2 cellular contexts compared by ENCODE assay signal in the genomic region with DNA sequence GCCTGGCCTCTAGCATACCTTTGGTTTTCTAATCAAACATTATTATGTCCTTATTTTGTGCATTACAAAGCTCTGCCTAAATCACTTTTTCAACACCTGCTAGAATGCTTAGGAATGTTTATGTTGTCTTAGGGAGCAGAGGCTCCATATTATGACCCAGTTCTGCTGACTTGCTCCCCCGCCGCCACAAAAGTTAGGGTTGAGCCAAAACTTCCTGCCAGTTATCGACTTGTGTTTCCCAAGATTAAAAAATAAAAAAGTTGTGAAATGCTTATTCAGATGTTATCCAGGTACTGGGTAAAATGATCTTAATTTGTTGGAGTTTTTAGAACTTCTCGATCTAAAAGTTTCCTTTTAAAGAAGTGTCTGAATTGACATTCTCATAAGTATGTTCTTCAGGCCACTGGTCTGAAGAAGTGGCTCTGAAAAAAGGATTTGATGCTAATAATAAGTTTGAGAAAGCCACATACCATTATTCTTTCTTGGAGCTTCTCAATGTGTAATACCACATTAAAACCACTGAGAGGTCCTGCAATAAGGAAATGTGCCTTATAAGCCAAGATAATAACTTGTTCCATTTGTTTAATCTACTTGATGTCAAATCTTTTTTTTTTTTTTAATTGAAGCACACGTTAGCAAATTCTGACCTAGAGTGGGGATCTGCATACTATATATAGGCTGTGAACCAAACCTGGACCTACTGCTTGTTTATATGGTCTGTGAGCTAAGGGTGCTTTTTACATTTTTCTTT.
TF ChIP-seq lines count a peak whose summit lies in the region.

No MANE protein-coding gene starts in this region.

TF ChIP-seq in SK-N-SH, 30 proteins besides CTCF, POLR2A, EP300 and RAD21:
- TF ChIP-seq FOXM1 (IDR thresholded peaks at IDR 0.05; ENCODE audit: low read depth) (no peak), MXI1 (IDR thresholded peaks at IDR 0.05; ENCODE audit: low read depth, low read length) (no peak), RCOR1 (IDR thresholded peaks at IDR 0.05; ENCODE audit: low read length) (no peak), TEAD4 (IDR thresholded peaks at IDR 0.05; ENCODE audit: borderline replicate concordance, insufficient read depth) (no peak), RXRA (IDR thresholded peaks at IDR 0.05; ENCODE audit: borderline replicate concordance, low read depth) (no peak), PBX3 (IDR thresholded peaks at IDR 0.05) (no peak), YY1 (IDR thresholded peaks at IDR 0.05; ENCODE audit: low read depth) (no peak), NFIC (IDR thresholded peaks at IDR 0.05; ENCODE audit: borderline replicate concordance) (no peak), FOXJ3 (CRISPR knock-in tag; IDR thresholded peaks at IDR 0.05) (no peak), RFX5 (IDR thresholded peaks at IDR 0.05; ENCODE audit: low read length) (no peak), IRF3 (IDR thresholded peaks at IDR 0.05; ENCODE audit: low read depth, low read length) (no peak), TCF12 (IDR thresholded peaks at IDR 0.05) (no peak), EZH2phosphoT487 (IDR thresholded peaks at IDR 0.05; ENCODE audit: borderline replicate concordance, low read depth) (no peak)
TF ChIP-seq in SK-N-SH: peak in this region for 0.

TF ChIP-seq in SK-N-SH treated with all-trans-retinoic acid at 6 μM for 48 hours, 23 proteins besides CTCF, POLR2A, EP300 and RAD21:
- no peak for TF ChIP-seq ARNTL (CRISPR knock-in tag; IDR thresholded peaks at IDR 0.05; ENCODE audit: borderline replicate concordance, low read depth)
- no peak for TF ChIP-seq ZFP30 (CRISPR knock-in tag; IDR thresholded peaks at IDR 0.05)
- TF ChIP-seq BACH2 (CRISPR knock-in tag; IDR thresholded peaks at IDR 0.05; ENCODE audit: borderline replicate concordance), result no peak
- TF ChIP-seq TOX (CRISPR knock-in tag; IDR thresholded peaks at IDR 0.05; ENCODE audit: borderline replicate concordance), result no peak
- no peak for TF ChIP-seq ZNF565 (CRISPR knock-in tag; conservative IDR thresholded peaks at IDR 0.05; ENCODE audit: low read depth)
- TF ChIP-seq ESRRG (CRISPR knock-in tag; IDR thresholded peaks at IDR 0.05), result no peak
- TF ChIP-seq TCF4 (CRISPR knock-in tag; IDR thresholded peaks at IDR 0.05; ENCODE audit: borderline replicate concordance), result no peak
- no peak for TF ChIP-seq PPARA (CRISPR knock-in tag; IDR thresholded peaks at IDR 0.05; ENCODE audit: borderline replicate concordance)
- no peak for TF ChIP-seq CSDC2 (CRISPR knock-in tag; IDR thresholded peaks at IDR 0.05)
- TF ChIP-seq GLIS3 (CRISPR knock-in tag; IDR thresholded peaks at IDR 0.05), result no peak
- TF ChIP-seq, protein P1, sequence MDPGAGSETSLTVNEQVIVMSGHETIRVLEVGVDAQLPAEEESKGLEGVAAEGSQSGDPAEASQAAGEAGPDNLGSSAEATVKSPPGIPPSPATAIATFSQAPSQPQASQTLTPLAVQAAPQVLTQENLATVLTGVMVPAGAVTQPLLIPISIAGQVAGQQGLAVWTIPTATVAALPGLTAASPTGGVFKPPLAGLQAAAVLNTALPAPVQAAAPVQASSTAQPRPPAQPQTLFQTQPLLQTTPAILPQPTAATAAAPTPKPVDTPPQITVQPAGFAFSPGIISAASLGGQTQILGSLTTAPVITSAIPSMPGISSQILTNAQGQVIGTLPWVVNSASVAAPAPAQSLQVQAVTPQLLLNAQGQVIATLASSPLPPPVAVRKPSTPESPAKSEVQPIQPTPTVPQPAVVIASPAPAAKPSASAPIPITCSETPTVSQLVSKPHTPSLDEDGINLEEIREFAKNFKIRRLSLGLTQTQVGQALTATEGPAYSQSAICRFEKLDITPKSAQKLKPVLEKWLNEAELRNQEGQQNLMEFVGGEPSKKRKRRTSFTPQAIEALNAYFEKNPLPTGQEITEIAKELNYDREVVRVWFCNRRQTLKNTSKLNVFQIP (CRISPR knock-in tag; IDR thresholded peaks at IDR 0.05; ENCODE audit: borderline replicate concordance, low read depth), result no peak
TF ChIP-seq in SK-N-SH treated with all-trans-retinoic acid at 6 μM for 48 hours: peak in this region for 0.
